Comparison of ENCODE assay signal across 8 cellular contexts in the genomic region with DNA sequence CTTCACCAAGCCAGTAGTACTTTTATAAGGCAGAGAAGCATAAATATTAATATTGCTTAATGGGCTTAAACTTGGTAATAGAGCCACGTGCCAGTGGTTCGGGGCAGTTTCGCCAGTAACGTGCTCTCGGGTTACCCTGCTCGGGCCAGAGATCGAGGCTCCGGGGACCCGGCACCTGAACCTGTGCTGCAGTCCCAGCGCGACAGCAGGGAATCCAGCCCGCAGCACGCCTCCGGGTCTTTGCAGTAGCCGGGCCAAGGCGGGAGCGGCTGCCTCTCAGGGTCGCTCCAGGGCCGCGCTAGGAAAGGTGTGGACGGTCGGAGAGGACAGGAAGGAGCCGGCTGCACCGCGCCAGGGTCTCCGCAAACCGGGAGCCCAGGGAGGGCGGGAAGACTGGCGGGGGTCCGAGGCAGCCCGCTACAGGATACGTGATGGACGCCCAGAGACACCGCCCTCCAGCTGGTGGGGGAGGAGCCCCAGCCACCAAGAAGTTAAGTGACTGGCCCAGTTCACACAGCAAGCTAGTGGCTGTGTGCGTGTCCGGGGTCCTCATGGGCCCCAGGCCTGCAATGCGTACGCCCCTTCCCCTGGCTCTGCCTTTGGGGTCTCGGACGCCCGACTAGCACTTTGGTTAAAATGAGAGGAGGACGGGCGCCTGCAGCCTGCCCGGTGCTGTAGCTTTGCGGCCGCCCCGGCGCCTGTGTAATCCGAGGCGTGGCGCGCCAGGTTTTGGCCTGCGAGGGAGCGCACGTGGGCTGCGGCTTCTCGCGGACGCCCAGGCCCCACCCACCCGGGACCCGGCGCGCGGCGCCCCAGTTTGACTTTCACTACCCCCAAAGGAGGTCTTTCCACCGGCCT. TPM values are rescaled to one million over a fixed set of nuclear protein-coding genes. Genes with fewer than 3 reads are reported as not detected.
DNase-seq lines count a peak whose midpoint lies in the region; ATAC-seq, FAIRE-seq and TF ChIP-seq lines count a peak whose summit lies in the region.

No MANE protein-coding gene starts in this region.

- TF ChIP-seq POLR2A in GM12891 (IDR thresholded peaks at IDR 0.05; ENCODE audit: low read depth, low read length) (0 out of 2 replicates have a peak, but pooled peaks have one; percentile 38), adrenal gland (IDR thresholded peaks at IDR 0.05) (peak; percentile 56 to 86)

- ATAC-seq in HG02642 (IDR thresholded peaks at IDR 0.05; ENCODE audit: poor library complexity, unreplicated experiment) = peak; percentile 62
- peak; percentile 76 to 84 for ATAC-seq in left cardiac atrium
- peak; percentile 77 for ATAC-seq in upper lobe of right lung

- peak; percentile 87 for FAIRE-seq in GM12891 (lab: Jason Lieb, UNC)

- H3K4me3 ChIP-seq in adrenal gland (peak overlapping the region; percentile 64 to 97 (median 94)), upper lobe of right lung (peak overlapping the region; percentile 95)

- H3K27ac ChIP-seq in adrenal gland (peak overlapping the region; percentile 87 to 97 (median 91)), upper lobe of right lung (peak overlapping the region; percentile 93)

- WGBS in adrenal gland, 4 donors = 0 to 2% (median 0%) methylated on average over 24 to 66 of the region's 66 CpGs

- DNase-seq in GM12891 (ENCODE audit: insufficient read length, low spot score) (peak; percentile 79), NCI-H1092 treated with DMSO at 0.1 percent for 48 hours (lab: John Stamatoyannopoulos, UW) (peak; percentile 60), SW480 (ENCODE audit: low spot score) (peak; percentile 77), adrenal gland (peak; percentile 85 to 93 (median 90)), left cardiac atrium (peak; percentile 89), progenitor cell of endocrine pancreas (ENCODE audit: low spot score, unreplicated experiment) (peak; percentile 78), upper lobe of right lung (peak; percentile 94)

- H3K4me1 ChIP-seq in adrenal gland (replicated peaks in 1 of 2) = peaks cover 11 to 42% of the 10 kb centered on the region in 2 donors
- peaks cover 27% of the 10 kb centered on the region for H3K4me1 ChIP-seq in upper lobe of right lung

- TF ChIP-seq CTCF in adrenal gland (IDR thresholded peaks at IDR 0.05) (peak in 1 of 6 experiments; percentile 36), progenitor cell of endocrine pancreas (IDR thresholded peaks at IDR 0.05; ENCODE audit: unreplicated experiment) (no peak), upper lobe of right lung (IDR thresholded peaks at IDR 0.05) (no peak)

- peaks cover 49% of the 10 kb centered on the region for H3K27me3 Mint-ChIP-seq in progenitor cell of endocrine pancreas

- H3K4me1 Mint-ChIP-seq in progenitor cell of endocrine pancreas (ENCODE audit: low read depth) = peaks cover 26% of the 10 kb centered on the region

- peak overlapping the region; percentile 88 for H3K4me3 Mint-ChIP-seq in progenitor cell of endocrine pancreas (ENCODE audit: low read depth)

- H3K27me3 ChIP-seq in adrenal gland (no peaks in the 10 kb centered on the region), upper lobe of right lung (no peaks in the 10 kb centered on the region)

- peak overlapping the region; percentile 91 for H3K27ac Mint-ChIP-seq in progenitor cell of endocrine pancreas

- intact Hi-C loops in adrenal gland (cut with DNase I) = no loop called here
- intact Hi-C loops in left cardiac atrium (cut with DNase I) = loop anchor here in 1 of 2 donors (5.0 to 10.0 kb wide), 2 partner anchors 67 to 134 kb away; no protein-coding TSS in a partner anchor
- intact Hi-C loops in upper lobe of right lung (cut with DNase I) = no loop called here

- H3K36me3 ChIP-seq in adrenal gland (replicated peaks in 1 of 2) (no peaks in the 10 kb centered on the region), upper lobe of right lung (no peaks in the 10 kb centered on the region)

- H3K36me3 Mint-ChIP-seq in progenitor cell of endocrine pancreas (ENCODE audit: insufficient read depth) = no peaks in the 10 kb centered on the region

- H3K9me3 ChIP-seq in adrenal gland (replicated peaks in 1 of 3) (no peaks in the 10 kb centered on the region), upper lobe of right lung (no peaks in the 10 kb centered on the region)

- H3K9me3 Mint-ChIP-seq in progenitor cell of endocrine pancreas (ENCODE audit: low read depth) = no peaks in the 10 kb centered on the region

TF ChIP-seq in GM12891, 5 proteins besides CTCF, POLR2A, EP300 and RAD21:
- TF ChIP-seq POU2F2 (IDR thresholded peaks at IDR 0.05; ENCODE audit: low read depth, low read length) (no peak), TAF1 (IDR thresholded peaks at IDR 0.05; ENCODE audit: low read depth, low read length) (0 out of 2 replicates have a peak, but pooled peaks have one; percentile 17), PAX5 (IDR thresholded peaks at IDR 0.05; ENCODE audit: insufficient read depth, low read length, severe bottlenecking) (no peak)
TF ChIP-seq in GM12891: peak in this region for 1.

RNA-seq across cellular contexts. Expression of a gene that starts 1.2 kb away (rescaled TPM):
- polyA plus RNA-seq in GM12891 (2012; ENCODE audit: low read depth, missing spikeins) = 14.2 TPM
- total RNA-seq in adrenal gland (10 to 100 TPM; 47.3 to 92.7 (median 60.1) TPM), left cardiac atrium (10 to 100 TPM; 21.1 to 26.3 TPM), progenitor cell of endocrine pancreas (24.5 and 28.8 TPM in 2 replicates), upper lobe of right lung (54.7 TPM)
- polyA plus RNA-seq in adrenal gland = 100 to 1,000 TPM in 1 of 3 donors, 10 to 100 TPM in 2; 83.9 to 123 (median 85.5) TPM

Comparison
In these comparisons a context has a peak if more than half of its experiments do, and no peak if none do; other contexts are left out.
1. Peak in every context shown above with its lines: DNase-seq, ATAC-seq, H3K4me3 ChIP-seq and H3K27ac ChIP-seq.